ENCODE assay signal across 32 cellular contexts in genomic region chr12:117789195-117789912, GRCh38.
"Had no signal": no experiment of that assay in that cellular context is flagged by ENCODE, and none has a peak within 500 bp of the region (broad histone marks: within the 10 kb centered on the region; RNA-seq: fewer than 3 reads in every experiment).

No MANE protein-coding gene starts in this region.

- H3K27me3 ChIP-seq: ascending aorta, cardiac muscle cell, gastrocnemius medialis, pancreas, uterus had no signal

- H3K27ac Mint-ChIP-seq: activated naive CD4-positive, alpha-beta T cell treated with anti-CD3 and anti-CD28 coated beads for 36 hours; activated naive CD8-positive, alpha-beta T cell treated with anti-CD3 and anti-CD28 coated beads, Interleukin-2, amount 10 ng/mL, durations not matched to agents 7 days and 5 days; brain; naive thymus-derived CD8-positive, alpha-beta T cell; stimulated activated naive CD8-positive, alpha-beta T cell treated with anti-CD3 and anti-CD28 coated beads, Interleukin-15, amount 100 ng/mL, for 72 hours; type B pancreatic cell had no signal

- H3K36me3 ChIP-seq: ascending aorta, cardiac muscle cell, gastrocnemius medialis, pancreas, prostate gland, uterus had no signal

- H3K36me3 Mint-ChIP-seq: activated naive CD8-positive, alpha-beta T cell treated with anti-CD3 and anti-CD28 coated beads, Interleukin-2, amount 10 ng/mL, durations not matched to agents 7 days and 5 days; brain; type B pancreatic cell had no signal

- H3K9me3 Mint-ChIP-seq: neural crest cell, type B pancreatic cell had no signal

- DNase-seq: activated CD4-positive, alpha-beta T cell treated with anti-CD3 and anti-CD28 coated beads for 48 hours; activated CD4-positive, alpha-beta T cell treated with anti-CD3 and anti-CD28 coated beads, Interleukin-2, amount 50 U/mL, for 48 hours; activated CD8-positive, alpha-beta memory T cell treated with anti-CD3 and anti-CD28 coated beads for 24 hours; activated effector memory CD4-positive, alpha-beta T cell treated with Interleukin-2 at 50 U/mL for 16 hours; activated naive CD4-positive, alpha-beta T cell treated with anti-CD3 and anti-CD28 coated beads for 36 hours; activated naive CD8-positive, alpha-beta T cell treated with anti-CD3 and anti-CD28 coated beads, Interleukin-2, amount 10 ng/mL, durations not matched to agents 7 days and 5 days; cerebellar nuclear complex; dorsolateral prefrontal cortex; effector memory CD4-positive, alpha-beta T cell; erythroblast; gastrocnemius medialis; glutamatergic neuron; left cardiac atrium; midbrain; naive thymus-derived CD8-positive, alpha-beta T cell; nucleus accumbens; pancreas; retina; stimulated activated CD4-positive, alpha-beta T cell treated with anti-CD3 and anti-CD28 coated beads, Interleukin-12 subunit alpha, Interleukin-12 subunit beta, amount 100 ng/mL, for 4 hours; stimulated activated CD4-positive, alpha-beta T cell treated with anti-CD3 and anti-CD28 coated beads, Interleukin-4, amount 100 ng/mL, for 1 hour; stimulated activated naive CD8-positive, alpha-beta T cell treated with anti-CD3 and anti-CD28 coated beads, Interleukin-15, amount 100 ng/mL, for 72 hours; uterus had no signal

- H3K27me3 Mint-ChIP-seq: stimulated activated naive CD8-positive, alpha-beta T cell treated with anti-CD3 and anti-CD28 coated beads, Interleukin-15, amount 100 ng/mL, for 72 hours had no signal

- H3K4me1 ChIP-seq: ascending aorta, pancreas, uterus had no signal

- H3K27ac ChIP-seq: ascending aorta, cardiac muscle cell, coronary artery, dorsolateral prefrontal cortex, gastrocnemius medialis, pancreas, prostate gland, skin epidermis, uterus had no signal

- H3K4me3 Mint-ChIP-seq: activated naive CD4-positive, alpha-beta T cell treated with anti-CD3 and anti-CD28 coated beads for 36 hours; activated naive CD8-positive, alpha-beta T cell treated with anti-CD3 and anti-CD28 coated beads, Interleukin-2, amount 10 ng/mL, durations not matched to agents 7 days and 5 days; brain; naive thymus-derived CD8-positive, alpha-beta T cell; neural crest cell; stimulated activated naive CD8-positive, alpha-beta T cell treated with anti-CD3 and anti-CD28 coated beads, Interleukin-15, amount 100 ng/mL, for 72 hours; type B pancreatic cell had no signal

- H3K4me1 Mint-ChIP-seq: activated naive CD8-positive, alpha-beta T cell treated with anti-CD3 and anti-CD28 coated beads, Interleukin-2, amount 10 ng/mL, durations not matched to agents 7 days and 5 days; brain; naive thymus-derived CD8-positive, alpha-beta T cell; neural crest cell; stimulated activated naive CD8-positive, alpha-beta T cell treated with anti-CD3 and anti-CD28 coated beads, Interleukin-15, amount 100 ng/mL, for 72 hours had no signal

- ATAC-seq: activated CD4-positive, CD25-positive, alpha-beta regulatory T cell treated with anti-CD3 and anti-CD28 coated beads, Interleukin-2, amount 50 U/mL, for 24 hours; gastrocnemius medialis; left cardiac atrium; naive thymus-derived CD8-positive, alpha-beta T cell; pancreas; sciatic nerve; stimulated activated naive CD8-positive, alpha-beta T cell treated with anti-CD3 and anti-CD28 coated beads, Interleukin-15, amount 100 ng/mL, for 72 hours had no signal

- H3K4me3 ChIP-seq: ascending aorta, cardiac muscle cell, coronary artery, dorsolateral prefrontal cortex, gastrocnemius medialis, pancreas, prostate gland, skin epidermis, uterus had no signal

- H3K9me3 ChIP-seq: ascending aorta, gastrocnemius medialis, pancreas, prostate gland, uterus had no signal
